ENCODE assay signal across 17 cellular contexts in the genomic region with DNA sequence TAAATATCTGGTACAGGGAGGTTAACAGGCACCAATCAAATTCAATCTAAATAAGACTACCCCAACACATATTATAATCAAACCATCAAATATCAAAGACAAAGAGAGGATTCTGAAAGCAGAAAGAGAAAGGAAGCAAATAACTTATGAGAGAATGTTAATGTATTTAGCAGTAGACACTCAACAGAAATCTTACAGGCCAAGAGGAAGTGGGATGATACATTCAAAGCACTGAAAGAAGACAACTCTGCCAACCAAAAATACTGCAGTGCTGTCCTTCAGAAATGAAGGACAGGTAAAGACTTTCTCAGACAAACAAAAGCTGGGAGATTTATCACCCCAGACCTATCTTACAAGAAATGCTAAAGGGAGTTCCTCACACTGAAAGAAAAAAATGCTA.
DNase-seq lines count a peak whose midpoint lies in the region; ATAC-seq, FAIRE-seq and TF ChIP-seq lines count a peak whose summit lies in the region.
"Had no signal": no experiment of that assay in that cellular context is flagged by ENCODE, and none has a peak within 500 bp of the region (broad histone marks: within the 10 kb centered on the region; RNA-seq: fewer than 3 reads in every experiment).

No MANE protein-coding gene starts in this region.

- no peak for TF ChIP-seq POLR2A in breast epithelium (IDR thresholded peaks at IDR 0.05)

- peaks cover 11% of the 10 kb centered on the region for H3K4me1 ChIP-seq in mammary epithelial cell (ENCODE audit: insufficient read depth, low read length)
- H3K4me1 ChIP-seq in breast epithelium = no peaks in the 10 kb centered on the region
- H3K4me1 ChIP-seq in keratinocyte (ENCODE audit: control insufficient read depth, extremely low read depth, insufficient read depth, low read length) = peaks cover 14% of the 10 kb centered on the region
- H3K4me1 ChIP-seq: A549 had no signal

- no peaks in the 10 kb centered on the region for H3K36me3 ChIP-seq in mammary epithelial cell (ENCODE audit: insufficient read depth, low read length)
- no peaks in the 10 kb centered on the region for H3K36me3 ChIP-seq in breast epithelium
- no peaks in the 10 kb centered on the region for H3K36me3 ChIP-seq in keratinocyte (ENCODE audit: control insufficient read depth in 2 of 2, extremely low read depth in 1 of 2, insufficient read depth in 2 of 2, low read length in 2 of 2)

- dilution Hi-C loops in mammary epithelial cell (cut with HindIII; ENCODE audit: low sequenced_read_pairs) (loop anchor here (10.0 kb wide), 1 partner anchor 56 kb away; no protein-coding TSS in a partner anchor), keratinocyte (cut with MboI; ENCODE audit: extremely low pct_ligation_motif_present, low sequenced_read_pairs) (no loop called here)

- H3K9me1 ChIP-seq in keratinocyte (ENCODE audit: control insufficient read depth, extremely low read depth, insufficient read depth, low read length) = no peaks in the 10 kb centered on the region

- H3K4me3 ChIP-seq in mammary epithelial cell (replicated peaks in 1 of 3; ENCODE audit: insufficient read depth in 1 of 3, low read depth in 2 of 3, low read length in 3 of 3) = no peak overlapping the region
- H3K4me3 ChIP-seq in breast epithelium = no peak overlapping the region
- no peak overlapping the region for H3K4me3 ChIP-seq in keratinocyte (ENCODE audit: control insufficient read depth in 2 of 3, extremely low read depth in 1 of 3, insufficient read depth in 2 of 3, low read depth in 1 of 3, low read length in 3 of 3)
- H3K4me3 ChIP-seq: A549 had no signal

- H3K27ac ChIP-seq in mammary epithelial cell (ENCODE audit: insufficient read depth, low read depth, low read length) = no peak overlapping the region
- H3K27ac ChIP-seq in breast epithelium = no peak overlapping the region
- H3K27ac ChIP-seq in keratinocyte (ENCODE audit: control insufficient read depth, insufficient read depth, low read length) = no peak overlapping the region
- H3K27ac ChIP-seq: 22Rv1, A549, C4-2B had no signal

- H2AFZ ChIP-seq in mammary epithelial cell (ENCODE audit: low read depth, low read length) (peak overlapping the region; percentile 61), keratinocyte (ENCODE audit: control insufficient read depth, low read length) (peak overlapping the region; percentile 59)

- no TSS peak for BruUV-seq in mammary epithelial cell (replicated peaks; lab: Mats Ljungman, UMichigan)

- TF ChIP-seq CTCF in mammary epithelial cell (conservative IDR thresholded peaks at IDR 0.05 in 1 of 2, IDR thresholded peaks at IDR 0.05 in 1 of 2; ENCODE audit: extremely low read depth in 1 of 2, insufficient read depth in 1 of 2, low read depth in 1 of 2, low read length in 2 of 2) (no peak), breast epithelium (IDR thresholded peaks at IDR 0.05) (no peak), keratinocyte (optimal IDR thresholded peaks at IDR 0.05 in 1 of 3, IDR thresholded peaks at IDR 0.05 in 1 of 3, conservative IDR thresholded peaks at IDR 0.05 in 1 of 3; ENCODE audit: extremely low read depth in 1 of 3, insufficient read depth in 2 of 3, low read length in 3 of 3) (no peak)

- DNase-seq in mammary epithelial cell (no peak), breast epithelium (ENCODE audit: low spot score in 2 of 2) (no peak), OCI-M1 (lab: John Stamatoyannopoulos, UW) (peak; percentile 50), keratinocyte (ENCODE audit: low read depth, low spot score) (no peak)
- no peak for DNase-seq in stimulated activated CD4-positive, alpha-beta T cell treated with anti-CD3 and anti-CD28 coated beads, Interleukin-15, amount 100 ng/mL, for 24 hours
- DNase-seq: AML-193; CD4-positive, alpha-beta T cell; DMS153; DMS79; GF-D8; HCEC 1CT had no signal

- CTCF ChIA-PET in mammary epithelial cell (lab: Charles Lee; ENCODE audit: low non-redundant PET) = interaction anchor here (0.6 kb wide), 1 partner anchor 11 kb away, joined by 5 read pairs; no protein-coding TSS in a partner anchor

- in situ Hi-C loops in mammary epithelial cell (cut with MboI; ENCODE audit: low sequenced_read_pairs in 2 of 2) = no loop called here

- peak; percentile 49 for FAIRE-seq in keratinocyte (lab: Jason Lieb, UNC)
- FAIRE-seq: A549, GM19239 had no signal

- no peaks in the 10 kb centered on the region for H3K79me2 ChIP-seq in mammary epithelial cell (ENCODE audit: insufficient read depth, low read length)
- no peaks in the 10 kb centered on the region for H3K79me2 ChIP-seq in keratinocyte (ENCODE audit: control insufficient read depth, insufficient read depth, low read length)

- no peaks in the 10 kb centered on the region for H3K27me3 ChIP-seq in mammary epithelial cell (ENCODE audit: insufficient read depth, low read length)
- H3K27me3 ChIP-seq in breast epithelium = no peaks in the 10 kb centered on the region
- H3K27me3 ChIP-seq in keratinocyte (ENCODE audit: control insufficient read depth, extremely low read depth, insufficient read depth, low read length) = no peaks in the 10 kb centered on the region

- intact Hi-C loops in mammary epithelial cell (cut with micrococcal nuclease) (no loop called here), breast epithelium (cut with DNase I; ENCODE audit: low total_unique reads) (no loop called here)

- ATAC-seq in HG02852 (IDR thresholded peaks at IDR 0.05; ENCODE audit: unreplicated experiment) (no peak), HG02642 (IDR thresholded peaks at IDR 0.05; ENCODE audit: poor library complexity, unreplicated experiment) (no peak)
- ATAC-seq: A549 had no signal

- H3K9ac ChIP-seq in mammary epithelial cell (ENCODE audit: insufficient read depth, low read length) = no peak overlapping the region
- H3K9ac ChIP-seq in keratinocyte (ENCODE audit: control insufficient read depth, extremely low read depth, insufficient read depth, low read length) = no peak overlapping the region

- no peaks in the 10 kb centered on the region for H4K20me1 ChIP-seq in mammary epithelial cell (ENCODE audit: insufficient read depth, low read length)
- H4K20me1 ChIP-seq in keratinocyte (ENCODE audit: control insufficient read depth, extremely low read depth, insufficient read depth, low read length) = no peaks in the 10 kb centered on the region

- no peak overlapping the region for H3K4me2 ChIP-seq in mammary epithelial cell (ENCODE audit: insufficient read depth, low read depth, low read length)
- H3K4me2 ChIP-seq in keratinocyte (ENCODE audit: control insufficient read depth, extremely low read depth, insufficient read depth, low read depth, low read length) = no peak overlapping the region
- H3K4me2 ChIP-seq: A549 had no signal

- no peaks in the 10 kb centered on the region for H3K9me3 ChIP-seq in mammary epithelial cell (replicated peaks; ENCODE audit: insufficient read depth, low read length)
- H3K9me3 ChIP-seq in breast epithelium = peaks cover 0 to 5% of the 10 kb centered on the region in 2 donors
- H3K9me3 ChIP-seq in keratinocyte (ENCODE audit: control insufficient read depth, low read depth, low read length) = no peaks in the 10 kb centered on the region
